In the genomic region with DNA sequence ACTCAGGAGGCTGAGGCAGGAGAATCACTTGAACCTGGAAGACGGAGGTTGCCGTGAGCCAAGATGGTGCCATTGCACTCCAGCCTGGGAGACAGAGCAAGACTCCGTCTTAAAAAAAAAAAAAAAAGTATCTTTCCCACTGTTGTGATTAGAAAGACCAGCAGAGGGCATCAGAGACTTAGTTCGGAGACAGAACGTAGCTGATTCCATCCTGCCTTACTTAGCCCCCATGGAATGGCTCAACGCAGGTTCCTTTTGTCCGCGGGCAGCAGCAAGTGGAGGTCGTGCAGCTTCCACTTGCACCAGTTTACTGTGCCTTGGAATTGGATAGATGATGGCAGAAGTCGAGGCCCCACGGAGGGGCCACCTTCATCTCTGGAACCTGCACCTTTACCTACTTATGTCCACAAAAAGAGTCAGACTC, we compare ENCODE assay signal across 1 cellular context.
A peak's percentile ranks its signal among the peaks of the same experiment; 100 is the strongest.
TF ChIP-seq lines count a peak whose summit lies in the region.

No MANE protein-coding gene starts in this region.

TF ChIP-seq in H1, 55 proteins besides CTCF, POLR2A, EP300 and RAD21:
- TF ChIP-seq HDAC2 (IDR thresholded peaks at IDR 0.05; ENCODE audit: borderline replicate concordance in 1 of 2, low read depth in 2 of 2, low read length in 2 of 2) (no peak), SIX5 (IDR thresholded peaks at IDR 0.05; ENCODE audit: low read depth, low read length) (no peak), ASH2L (IDR thresholded peaks at IDR 0.05; ENCODE audit: low read length) (no peak), TEAD4 (IDR thresholded peaks at IDR 0.05; ENCODE audit: low read depth, low read length) (no peak), KDM1A (IDR thresholded peaks at IDR 0.05; ENCODE audit: borderline replicate concordance, low read length) (no peak), SIRT6 (IDR thresholded peaks at IDR 0.05; ENCODE audit: low read length) (no peak), JUN (IDR thresholded peaks at IDR 0.05; ENCODE audit: low read depth, low read length) (no peak), FOSL1 (IDR thresholded peaks at IDR 0.05; ENCODE audit: insufficient read depth, low read depth, low read length) (no peak), MAFK (IDR thresholded peaks at IDR 0.05; ENCODE audit: low read depth, low read length) (no peak), RNF2 (IDR thresholded peaks at IDR 0.05; ENCODE audit: borderline replicate concordance, low read depth, low read length, missing control alignments, poor library complexity, severe bottlenecking) (no peak), SP1 (IDR thresholded peaks at IDR 0.05; ENCODE audit: low read depth, low read length) (no peak), GABPA (IDR thresholded peaks at IDR 0.05; ENCODE audit: borderline replicate concordance, insufficient read depth, low read length) (no peak), SIN3A (conservative IDR thresholded peaks at IDR 0.05 in 1 of 2, IDR thresholded peaks at IDR 0.05 in 1 of 2; ENCODE audit: low read depth in 1 of 2, low read length in 2 of 2) (peak in 1 of 2 experiments; percentile 41; a peak in 1 of 4 replicates), HDAC6 (IDR thresholded peaks at IDR 0.05; ENCODE audit: low read depth, low read length) (no peak), PHF8 (conservative IDR thresholded peaks at IDR 0.05; ENCODE audit: low read depth, low read length) (no peak), E2F6 (IDR thresholded peaks at IDR 0.05) (no peak), CHD1 (IDR thresholded peaks at IDR 0.05; ENCODE audit: low read depth, low read length) (no peak), RFX5 (IDR thresholded peaks at IDR 0.05; ENCODE audit: borderline replicate concordance, low read depth, low read length) (no peak), POLR2AphosphoS5 (IDR thresholded peaks at IDR 0.05; ENCODE audit: low read depth, low read length) (peak; percentile 64; the same call in 1 of the 2 replicates), NANOG (IDR thresholded peaks at IDR 0.05; ENCODE audit: insufficient read depth, low read depth, low read length, poor library complexity, severe bottlenecking) (no peak), GTF2F1 (IDR thresholded peaks at IDR 0.05; ENCODE audit: borderline replicate concordance, low read depth, low read length) (0 out of 2 replicates have a peak, but pooled peaks have one; percentile 32), KDM5A (IDR thresholded peaks at IDR 0.05; ENCODE audit: low read length) (no peak), EGR1 (IDR thresholded peaks at IDR 0.05; ENCODE audit: borderline replicate concordance, low read depth, low read length) (no peak), SUZ12 (IDR thresholded peaks at IDR 0.05; ENCODE audit: low read length) (no peak), JUND (IDR thresholded peaks at IDR 0.05; ENCODE audit: low read length) (no peak), CTBP2 (IDR thresholded peaks at IDR 0.05; ENCODE audit: borderline replicate concordance, insufficient read depth, insufficient read length, low read length) (no peak), USF2 (IDR thresholded peaks at IDR 0.05; ENCODE audit: low read length) (no peak), SRF (IDR thresholded peaks at IDR 0.05; ENCODE audit: low read depth, low read length) (no peak), CBX5 (IDR thresholded peaks at IDR 0.05; ENCODE audit: low read depth, low read length) (no peak), ZNF274 (IDR thresholded peaks at IDR 0.05; ENCODE audit: borderline replicate concordance, extremely low read depth, low read length) (no peak), YY1 (IDR thresholded peaks at IDR 0.05; ENCODE audit: low read depth, low read length) (peak; percentile 42; the same call in 1 of the 2 replicates), NRF1 (IDR thresholded peaks at IDR 0.05; ENCODE audit: low read depth, low read length) (no peak), RXRA (IDR thresholded peaks at IDR 0.05; ENCODE audit: insufficient read depth, low read depth, low read length) (no peak), CEBPB (IDR thresholded peaks at IDR 0.05; ENCODE audit: low read depth, low read length) (no peak), TAF1 (IDR thresholded peaks at IDR 0.05; ENCODE audit: low read depth, low read length) (peak; percentile 57; the same call in 1 of the 2 replicates), SAP30 (IDR thresholded peaks at IDR 0.05; ENCODE audit: insufficient read depth, insufficient replicate concordance, low read length) (no peak), POU5F1 (IDR thresholded peaks at IDR 0.05; ENCODE audit: low read depth, low read length) (no peak), TBP (IDR thresholded peaks at IDR 0.05; ENCODE audit: low read depth, low read length) (peak; percentile 36; the same call in 1 of the 2 replicates), CHD2 (IDR thresholded peaks at IDR 0.05; ENCODE audit: low read length) (no peak), BCL11A (IDR thresholded peaks at IDR 0.05; ENCODE audit: low read depth in 2 of 2, low read length in 2 of 2) (no peak), BRCA1 (IDR thresholded peaks at IDR 0.05; ENCODE audit: low read depth, low read length) (no peak), CREB1 (IDR thresholded peaks at IDR 0.05) (peak; percentile 8; the same call in 1 of the 2 replicates), SP2 (IDR thresholded peaks at IDR 0.05; ENCODE audit: low read length) (no peak), ATF3 (IDR thresholded peaks at IDR 0.05; ENCODE audit: insufficient read depth, low read depth, low read length) (no peak), SP4 (IDR thresholded peaks at IDR 0.05; ENCODE audit: low read length) (no peak), TCF12 (IDR thresholded peaks at IDR 0.05; ENCODE audit: low read depth, low read length) (no peak), TAF7 (optimal IDR thresholded peaks at IDR 0.05; ENCODE audit: borderline replicate concordance, low read depth, low read length) (no peak), CBX8 (IDR thresholded peaks at IDR 0.05; ENCODE audit: borderline replicate concordance, low read depth, low read length) (no peak), RBBP5 (IDR thresholded peaks at IDR 0.05; ENCODE audit: borderline replicate concordance, low read depth, low read length) (no peak), KDM4A (IDR thresholded peaks at IDR 0.05; ENCODE audit: low read depth, low read length, severe bottlenecking) (no peak), BACH1 (IDR thresholded peaks at IDR 0.05; ENCODE audit: low read length) (0 out of 2 replicates have a peak, but pooled peaks have one; percentile 17), EZH2 (IDR thresholded peaks at IDR 0.05; ENCODE audit: low read depth, low read length, severe bottlenecking) (no peak), ATF2 (IDR thresholded peaks at IDR 0.05; ENCODE audit: low read length) (no peak)
- TF ChIP-seq, protein P1, sequence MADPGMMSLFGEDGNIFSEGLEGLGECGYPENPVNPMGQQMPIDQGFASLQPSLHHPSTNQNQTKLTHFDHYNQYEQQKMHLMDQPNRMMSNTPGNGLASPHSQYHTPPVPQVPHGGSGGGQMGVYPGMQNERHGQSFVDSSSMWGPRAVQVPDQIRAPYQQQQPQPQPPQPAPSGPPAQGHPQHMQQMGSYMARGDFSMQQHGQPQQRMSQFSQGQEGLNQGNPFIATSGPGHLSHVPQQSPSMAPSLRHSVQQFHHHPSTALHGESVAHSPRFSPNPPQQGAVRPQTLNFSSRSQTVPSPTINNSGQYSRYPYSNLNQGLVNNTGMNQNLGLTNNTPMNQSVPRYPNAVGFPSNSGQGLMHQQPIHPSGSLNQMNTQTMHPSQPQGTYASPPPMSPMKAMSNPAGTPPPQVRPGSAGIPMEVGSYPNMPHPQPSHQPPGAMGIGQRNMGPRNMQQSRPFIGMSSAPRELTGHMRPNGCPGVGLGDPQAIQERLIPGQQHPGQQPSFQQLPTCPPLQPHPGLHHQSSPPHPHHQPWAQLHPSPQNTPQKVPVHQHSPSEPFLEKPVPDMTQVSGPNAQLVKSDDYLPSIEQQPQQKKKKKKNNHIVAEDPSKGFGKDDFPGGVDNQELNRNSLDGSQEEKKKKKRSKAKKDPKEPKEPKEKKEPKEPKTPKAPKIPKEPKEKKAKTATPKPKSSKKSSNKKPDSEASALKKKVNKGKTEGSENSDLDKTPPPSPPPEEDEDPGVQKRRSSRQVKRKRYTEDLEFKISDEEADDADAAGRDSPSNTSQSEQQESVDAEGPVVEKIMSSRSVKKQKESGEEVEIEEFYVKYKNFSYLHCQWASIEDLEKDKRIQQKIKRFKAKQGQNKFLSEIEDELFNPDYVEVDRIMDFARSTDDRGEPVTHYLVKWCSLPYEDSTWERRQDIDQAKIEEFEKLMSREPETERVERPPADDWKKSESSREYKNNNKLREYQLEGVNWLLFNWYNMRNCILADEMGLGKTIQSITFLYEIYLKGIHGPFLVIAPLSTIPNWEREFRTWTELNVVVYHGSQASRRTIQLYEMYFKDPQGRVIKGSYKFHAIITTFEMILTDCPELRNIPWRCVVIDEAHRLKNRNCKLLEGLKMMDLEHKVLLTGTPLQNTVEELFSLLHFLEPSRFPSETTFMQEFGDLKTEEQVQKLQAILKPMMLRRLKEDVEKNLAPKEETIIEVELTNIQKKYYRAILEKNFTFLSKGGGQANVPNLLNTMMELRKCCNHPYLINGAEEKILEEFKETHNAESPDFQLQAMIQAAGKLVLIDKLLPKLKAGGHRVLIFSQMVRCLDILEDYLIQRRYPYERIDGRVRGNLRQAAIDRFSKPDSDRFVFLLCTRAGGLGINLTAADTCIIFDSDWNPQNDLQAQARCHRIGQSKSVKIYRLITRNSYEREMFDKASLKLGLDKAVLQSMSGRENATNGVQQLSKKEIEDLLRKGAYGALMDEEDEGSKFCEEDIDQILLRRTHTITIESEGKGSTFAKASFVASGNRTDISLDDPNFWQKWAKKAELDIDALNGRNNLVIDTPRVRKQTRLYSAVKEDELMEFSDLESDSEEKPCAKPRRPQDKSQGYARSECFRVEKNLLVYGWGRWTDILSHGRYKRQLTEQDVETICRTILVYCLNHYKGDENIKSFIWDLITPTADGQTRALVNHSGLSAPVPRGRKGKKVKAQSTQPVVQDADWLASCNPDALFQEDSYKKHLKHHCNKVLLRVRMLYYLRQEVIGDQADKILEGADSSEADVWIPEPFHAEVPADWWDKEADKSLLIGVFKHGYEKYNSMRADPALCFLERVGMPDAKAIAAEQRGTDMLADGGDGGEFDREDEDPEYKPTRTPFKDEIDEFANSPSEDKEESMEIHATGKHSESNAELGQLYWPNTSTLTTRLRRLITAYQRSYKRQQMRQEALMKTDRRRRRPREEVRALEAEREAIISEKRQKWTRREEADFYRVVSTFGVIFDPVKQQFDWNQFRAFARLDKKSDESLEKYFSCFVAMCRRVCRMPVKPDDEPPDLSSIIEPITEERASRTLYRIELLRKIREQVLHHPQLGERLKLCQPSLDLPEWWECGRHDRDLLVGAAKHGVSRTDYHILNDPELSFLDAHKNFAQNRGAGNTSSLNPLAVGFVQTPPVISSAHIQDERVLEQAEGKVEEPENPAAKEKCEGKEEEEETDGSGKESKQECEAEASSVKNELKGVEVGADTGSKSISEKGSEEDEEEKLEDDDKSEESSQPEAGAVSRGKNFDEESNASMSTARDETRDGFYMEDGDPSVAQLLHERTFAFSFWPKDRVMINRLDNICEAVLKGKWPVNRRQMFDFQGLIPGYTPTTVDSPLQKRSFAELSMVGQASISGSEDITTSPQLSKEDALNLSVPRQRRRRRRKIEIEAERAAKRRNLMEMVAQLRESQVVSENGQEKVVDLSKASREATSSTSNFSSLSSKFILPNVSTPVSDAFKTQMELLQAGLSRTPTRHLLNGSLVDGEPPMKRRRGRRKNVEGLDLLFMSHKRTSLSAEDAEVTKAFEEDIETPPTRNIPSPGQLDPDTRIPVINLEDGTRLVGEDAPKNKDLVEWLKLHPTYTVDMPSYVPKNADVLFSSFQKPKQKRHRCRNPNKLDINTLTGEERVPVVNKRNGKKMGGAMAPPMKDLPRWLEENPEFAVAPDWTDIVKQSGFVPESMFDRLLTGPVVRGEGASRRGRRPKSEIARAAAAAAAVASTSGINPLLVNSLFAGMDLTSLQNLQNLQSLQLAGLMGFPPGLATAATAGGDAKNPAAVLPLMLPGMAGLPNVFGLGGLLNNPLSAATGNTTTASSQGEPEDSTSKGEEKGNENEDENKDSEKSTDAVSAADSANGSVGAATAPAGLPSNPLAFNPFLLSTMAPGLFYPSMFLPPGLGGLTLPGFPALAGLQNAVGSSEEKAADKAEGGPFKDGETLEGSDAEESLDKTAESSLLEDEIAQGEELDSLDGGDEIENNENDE (IDR thresholded peaks at IDR 0.05; ENCODE audit: insufficient replicate concordance, low read length), result no peak
- TF ChIP-seq, protein P2, sequence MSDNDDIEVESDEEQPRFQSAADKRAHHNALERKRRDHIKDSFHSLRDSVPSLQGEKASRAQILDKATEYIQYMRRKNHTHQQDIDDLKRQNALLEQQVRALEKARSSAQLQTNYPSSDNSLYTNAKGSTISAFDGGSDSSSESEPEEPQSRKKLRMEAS (IDR thresholded peaks at IDR 0.05), result no peak
